27 cellular contexts compared by ENCODE assay signal in the genomic region with DNA sequence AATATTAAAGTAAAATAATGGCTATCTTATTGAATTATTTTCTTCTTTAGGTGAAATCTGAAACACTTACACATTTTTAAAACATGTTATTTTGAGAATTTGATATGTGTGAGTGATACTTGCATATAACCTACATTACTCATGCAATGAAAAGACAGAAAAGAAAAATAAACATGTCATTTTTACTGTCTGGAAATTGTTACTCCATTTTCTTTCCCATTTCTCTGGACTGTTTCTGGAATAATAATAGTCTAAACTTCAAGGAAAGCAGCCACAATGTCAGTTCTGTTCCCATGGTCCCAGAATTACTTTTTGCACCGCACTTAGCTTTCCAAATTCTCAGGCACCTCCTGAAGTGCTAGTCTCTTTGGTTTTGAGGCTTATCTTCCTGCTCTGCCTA.
A peak's percentile ranks its signal among the peaks of the same experiment; 100 is the strongest.
DNase-seq lines count a peak whose midpoint lies in the region; TF ChIP-seq lines count a peak whose summit lies in the region.
"Had no signal": no experiment of that assay in that cellular context is flagged by ENCODE, and none has a peak within 500 bp of the region (broad histone marks: within the 10 kb centered on the region; RNA-seq: fewer than 3 reads in every experiment).

No MANE protein-coding gene starts in this region.

- H3K9me3 ChIP-seq in SJSA1 (replicated peaks) (no peaks in the 10 kb centered on the region), left ventricle myocardium inferior (replicated peaks) (no peaks in the 10 kb centered on the region)
- H3K9me3 ChIP-seq: sigmoid colon had no signal

- H3K4me3 Mint-ChIP-seq in osteocyte (ENCODE audit: unreplicated experiment), result peak overlapping the region; percentile 60
- H3K4me3 Mint-ChIP-seq: activated CD4-positive, alpha-beta T cell treated with anti-CD3 and anti-CD28 coated beads, Interleukin-2, amount 10 ng/mL, durations not matched to agents 7 days and 5 days; activated naive CD8-positive, alpha-beta T cell treated with anti-CD3 and anti-CD28 coated beads, Interleukin-2, amount 50 U/mL, for 24 hours; activated T-cell treated with anti-CD3 and anti-CD28 coated beads, Interleukin-2, amount 50 U/mL, for 4 hours; CD8-positive, alpha-beta memory T cell; mesothelial cell of epicardium; naive thymus-derived CD8-positive, alpha-beta T cell; WTC11 had no signal

- no peaks in the 10 kb centered on the region for H3K27me3 Mint-ChIP-seq in osteocyte (ENCODE audit: unreplicated experiment)
- H3K27me3 Mint-ChIP-seq: activated CD4-positive, alpha-beta T cell treated with anti-CD3 and anti-CD28 coated beads, Interleukin-2, amount 10 ng/mL, durations not matched to agents 7 days and 5 days; activated naive CD8-positive, alpha-beta T cell treated with anti-CD3 and anti-CD28 coated beads, Interleukin-2, amount 50 U/mL, for 24 hours; CD8-positive, alpha-beta memory T cell had no signal

- H3K27me3 ChIP-seq in SJSA1 (replicated peaks) (no peaks in the 10 kb centered on the region), left ventricle myocardium inferior (ENCODE audit: low read depth) (no peaks in the 10 kb centered on the region)
- H3K27me3 ChIP-seq: sigmoid colon, upper lobe of left lung had no signal

- H3K4me1 ChIP-seq in SJSA1 (replicated peaks), result peaks cover 66% of the 10 kb centered on the region
- H3K4me1 ChIP-seq in left ventricle myocardium inferior, result peaks cover 15% of the 10 kb centered on the region
- H3K4me1 ChIP-seq: upper lobe of left lung had no signal

- DNase-seq in ELR (ENCODE audit: low read depth), result peak; percentile 51
- peak in 1 of 2 experiments; percentile 79 for DNase-seq in SJSA1 (ENCODE audit: low read depth in 1 of 2, low spot score in 2 of 2)
- DNase-seq in dedifferentiated amniotic fluid mesenchymal stem cell (ENCODE audit: extremely low spot score), result peak; percentile 39
- DNase-seq in osteocyte (ENCODE audit: extremely low spot score, unreplicated experiment), result no peak
- DNase-seq in activated CD8-positive, alpha-beta memory T cell treated with anti-CD3 and anti-CD28 coated beads, Interleukin-2, amount 50 U/mL, for 4 hours, result no peak
- no peak for DNase-seq in NCI-H82 (lab: John Stamatoyannopoulos, UW)
- no peak for DNase-seq in left ventricle myocardium inferior
- no peak for DNase-seq in NCI-H2081 treated with DMSO at 0.1 percent for 48 hours (lab: John Stamatoyannopoulos, UW)
- DNase-seq: activated CD4-positive, alpha-beta T cell treated with anti-CD3 and anti-CD28 coated beads, Interleukin-2, amount 10 ng/mL, durations not matched to agents 7 days and 5 days; activated naive CD8-positive, alpha-beta T cell treated with anti-CD3 and anti-CD28 coated beads, Interleukin-2, amount 50 U/mL, for 24 hours; activated T-cell treated with anti-CD3 and anti-CD28 coated beads, Interleukin-2, amount 50 U/mL, for 4 hours; CD8-positive, alpha-beta memory T cell; effector CD8-positive, alpha-beta T cell; GDM1; head of caudate nucleus; Kasumi-1; naive thymus-derived CD8-positive, alpha-beta T cell; NCI-H1436 treated with DMSO at 0.1 percent for 48 hours; NCI-H2107; NCI-H345; NCI-H748 treated with DMSO at 0.1 percent for 48 hours; occipital lobe; sigmoid colon; stimulated activated CD4-positive, alpha-beta T cell treated with anti-CD3 and anti-CD28 coated beads, Interleukin-4, amount 100 ng/mL, for 24 hours; upper lobe of left lung had no signal

- intact Hi-C loops in left ventricle myocardium inferior (cut with micrococcal nuclease), result no loop called here

- no peak for TF ChIP-seq CTCF in osteocyte (IDR thresholded peaks at IDR 0.05)
- TF ChIP-seq CTCF in left ventricle myocardium inferior (IDR thresholded peaks at IDR 0.05; ENCODE audit: borderline replicate concordance), result no peak

- peaks cover 6% of the 10 kb centered on the region for H3K9me3 Mint-ChIP-seq in osteocyte (ENCODE audit: unreplicated experiment)
- H3K9me3 Mint-ChIP-seq: activated CD4-positive, alpha-beta T cell treated with anti-CD3 and anti-CD28 coated beads, Interleukin-2, amount 10 ng/mL, durations not matched to agents 7 days and 5 days; activated T-cell treated with anti-CD3 and anti-CD28 coated beads, Interleukin-2, amount 50 U/mL, for 4 hours had no signal

- peaks cover 72% of the 10 kb centered on the region for H3K4me1 Mint-ChIP-seq in osteocyte (ENCODE audit: unreplicated experiment)
- H3K4me1 Mint-ChIP-seq: activated CD4-positive, alpha-beta T cell treated with anti-CD3 and anti-CD28 coated beads, Interleukin-2, amount 10 ng/mL, durations not matched to agents 7 days and 5 days; activated naive CD8-positive, alpha-beta T cell treated with anti-CD3 and anti-CD28 coated beads, Interleukin-2, amount 50 U/mL, for 24 hours; CD8-positive, alpha-beta memory T cell; mesothelial cell of epicardium; naive thymus-derived CD8-positive, alpha-beta T cell had no signal

- peak overlapping the region; percentile 98 for H3K27ac Mint-ChIP-seq in osteocyte (ENCODE audit: unreplicated experiment)
- H3K27ac Mint-ChIP-seq: activated CD4-positive, alpha-beta T cell treated with anti-CD3 and anti-CD28 coated beads, Interleukin-2, amount 10 ng/mL, durations not matched to agents 7 days and 5 days; activated naive CD8-positive, alpha-beta T cell treated with anti-CD3 and anti-CD28 coated beads, Interleukin-2, amount 50 U/mL, for 24 hours; CD8-positive, alpha-beta memory T cell; mesothelial cell of epicardium; naive thymus-derived CD8-positive, alpha-beta T cell; WTC11 had no signal

- peaks cover 5% of the 10 kb centered on the region for H3K36me3 Mint-ChIP-seq in osteocyte (ENCODE audit: unreplicated experiment)
- H3K36me3 Mint-ChIP-seq: mesothelial cell of epicardium; naive thymus-derived CD8-positive, alpha-beta T cell; WTC11 had no signal

- no peak overlapping the region for H3K4me3 ChIP-seq in SJSA1
- H3K4me3 ChIP-seq in left ventricle myocardium inferior, result no peak overlapping the region
- H3K4me3 ChIP-seq: sigmoid colon, upper lobe of left lung had no signal

- H3K27ac ChIP-seq in SJSA1, result peak overlapping the region; percentile 90
- no peak overlapping the region for H3K27ac ChIP-seq in left ventricle myocardium inferior (replicated peaks)
- H3K27ac ChIP-seq: sigmoid colon, upper lobe of left lung had no signal

- peaks cover 4% of the 10 kb centered on the region; the same call in 1 of the 2 replicates for H3K36me3 ChIP-seq in SJSA1
- H3K36me3 ChIP-seq in left ventricle myocardium inferior, result no peaks in the 10 kb centered on the region
- H3K36me3 ChIP-seq: sigmoid colon, upper lobe of left lung had no signal

Comparison
In these comparisons a context has a peak if more than half of its experiments do, and no peak if none do; other contexts are left out.
1. DNase-seq: peak in ELR (single experiment) and dedifferentiated amniotic fluid mesenchymal stem cell (single experiment); none in osteocyte (single experiment), activated CD8-positive, alpha-beta memory T cell treated with anti-CD3 and anti-CD28 coated beads, Interleukin-2, amount 50 U/mL, for 4 hours (single experiment), NCI-H82 (single experiment), left ventricle myocardium inferior (single experiment) and NCI-H2081 treated with DMSO at 0.1 percent for 48 hours (single experiment).